In the genomic region with DNA sequence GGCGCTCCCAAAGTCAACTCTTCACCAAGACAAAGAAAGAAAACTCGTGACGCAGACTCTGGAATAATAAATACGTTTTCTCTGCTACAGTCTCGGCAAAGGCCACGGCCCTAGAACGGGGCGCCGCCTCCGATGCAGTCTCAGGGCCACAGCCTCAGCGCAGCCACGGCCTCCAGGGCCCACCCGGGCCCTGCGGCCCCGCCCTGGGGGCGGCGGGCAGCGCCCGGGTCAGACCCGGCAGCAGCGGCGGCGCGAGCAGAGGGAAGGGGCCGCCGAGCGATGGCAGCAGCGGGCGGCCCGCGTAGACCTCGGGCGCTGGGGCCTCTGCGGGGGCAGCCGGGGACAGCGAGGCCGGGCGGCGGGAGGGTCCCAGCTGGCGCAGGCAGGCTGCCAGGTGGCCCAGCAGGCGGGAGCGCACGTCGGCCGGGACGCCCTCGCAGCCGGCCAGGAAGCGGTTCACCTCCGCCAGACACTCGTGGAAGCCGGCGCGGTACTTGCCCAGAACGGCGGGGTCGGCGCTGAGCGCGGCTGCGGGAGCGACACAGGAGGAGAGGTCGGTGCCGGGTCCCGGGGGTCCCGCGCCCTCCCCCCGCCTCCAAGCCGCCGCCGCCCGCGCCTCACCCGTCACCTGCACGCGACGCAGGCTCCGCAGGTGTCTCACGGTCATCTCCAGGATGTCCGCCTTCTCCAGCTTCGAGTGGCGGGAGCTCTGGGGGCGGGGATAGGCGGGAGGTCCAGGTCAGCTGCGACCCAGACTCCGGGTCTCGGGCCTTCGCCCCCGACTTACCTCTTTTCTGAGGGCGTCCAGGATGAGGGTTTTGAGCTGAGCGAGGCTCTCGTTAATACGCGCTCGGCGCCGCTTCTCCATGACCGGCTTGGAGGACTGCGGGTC, we compare ENCODE assay signal across 9 cellular contexts. TPM values are rescaled to one million over a fixed set of nuclear protein-coding genes. Genes with fewer than 3 reads are reported as not detected.
DNase-seq lines count a peak whose midpoint lies in the region; ATAC-seq, FAIRE-seq and TF ChIP-seq lines count a peak whose summit lies in the region.
"Had no signal": no experiment of that assay in that cellular context is flagged by ENCODE, and none has a peak within 500 bp of the region (broad histone marks: within the 10 kb centered on the region; RNA-seq: fewer than 3 reads in every experiment).

No MANE protein-coding gene starts in this region.

- peak overlapping the region; percentile 42 for H3K27ac ChIP-seq in astrocyte (ENCODE audit: low read depth, low read length)

- DNase-seq in AG10803 (ENCODE audit: low read depth) (no peak), HFF-Myc (ENCODE audit: extremely low read depth, low read depth) (no peak), astrocyte (ENCODE audit: low read depth) (no peak), immature natural killer cell (peak; percentile 37 to 54 (median 52)), HTR-8/SVneo (ENCODE audit: insufficient read length, low spot score) (no peak)
- peak; percentile 35 for DNase-seq in stimulated activated naive CD8-positive, alpha-beta T cell treated with anti-CD3 and anti-CD28 coated beads, Interleukin-15, Interleukin-2, amounts not matched to agents 100 U/mL and 50 U/mL, for 24 hours
- no peak for DNase-seq in stimulated activated CD4-positive, alpha-beta T cell treated with anti-CD3 and anti-CD28 coated beads, Interleukin-1b, Interleukin-23, amount 100 ng/mL, for 48 hours

- no peaks in the 10 kb centered on the region for H3K27me3 Mint-ChIP-seq in astrocyte (ENCODE audit: low read depth, unreplicated experiment)
- H3K27me3 Mint-ChIP-seq in immature natural killer cell (ENCODE audit: low read depth in 3 of 3) = peaks cover 14 to 30% (median 18%) of the 10 kb centered on the region in 3 donors

- no peak overlapping the region for H2AFZ ChIP-seq in astrocyte (ENCODE audit: low read depth, low read length)

- peaks cover 14% of the 10 kb centered on the region for H3K4me1 ChIP-seq in astrocyte (ENCODE audit: insufficient read depth, low read length)

- peak overlapping the region; percentile 95 for H3K4me2 ChIP-seq in astrocyte (ENCODE audit: low read length)

- H3K9me3 Mint-ChIP-seq in astrocyte (ENCODE audit: unreplicated experiment) = no peaks in the 10 kb centered on the region
- peaks cover 0 to 2% (median 0%) of the 10 kb centered on the region in 6 donors for H3K9me3 Mint-ChIP-seq in immature natural killer cell

- H3K4me3 Mint-ChIP-seq in astrocyte (ENCODE audit: unreplicated experiment) (peak overlapping the region; percentile 79), immature natural killer cell (peak overlapping the region in 4 of 5 donors; percentile 42 to 61 (median 45))

- H3K4me3 ChIP-seq in AG10803 (ENCODE audit: low read length) (peak overlapping the region; percentile 66), HFF-Myc (replicated peaks; ENCODE audit: low read depth, low read length) (peak overlapping the region; percentile 24), astrocyte (ENCODE audit: insufficient read depth, low read depth, low read length) (peak overlapping the region; percentile 59)

- ATAC-seq in stimulated activated naive CD8-positive, alpha-beta T cell treated with anti-CD3 and anti-CD28 coated beads, Interleukin-15, Interleukin-2, amounts not matched to agents 100 U/mL and 50 U/mL, for 24 hours = peak; percentile 8
- no peak for ATAC-seq in GM19452 (IDR thresholded peaks at IDR 0.05; ENCODE audit: unreplicated experiment)

- H3K4me1 Mint-ChIP-seq in astrocyte (ENCODE audit: low read depth, unreplicated experiment) (peaks cover 9% of the 10 kb centered on the region), immature natural killer cell (peaks cover 6 to 8% of the 10 kb centered on the region in 2 donors)

- no peaks in the 10 kb centered on the region for H3K79me2 ChIP-seq in astrocyte (ENCODE audit: insufficient read depth, low read length)

- no peaks in the 10 kb centered on the region for H3K27me3 ChIP-seq in astrocyte (ENCODE audit: insufficient read depth, low read length)

- no peak for FAIRE-seq in astrocyte (lab: Jason Lieb, UNC)
- no peak for FAIRE-seq in HTR-8/SVneo (lab: Jason Lieb, UNC)
- FAIRE-seq: colon had no signal

- H3K27ac Mint-ChIP-seq in astrocyte (ENCODE audit: unreplicated experiment) (no peak overlapping the region), immature natural killer cell (peak overlapping the region in 2 of 6 donors; percentile 32 to 36)

- peaks cover 8% of the 10 kb centered on the region for H3K36me3 Mint-ChIP-seq in astrocyte (ENCODE audit: low read depth, unreplicated experiment)
- H3K36me3 Mint-ChIP-seq in immature natural killer cell = no peaks in the 10 kb centered on the region

- H3K9ac ChIP-seq in astrocyte (ENCODE audit: low read length) = peak overlapping the region; percentile 97

- H3K9me3 ChIP-seq in astrocyte (ENCODE audit: insufficient read depth, low read depth, low read length) = no peaks in the 10 kb centered on the region

- H4K20me1 ChIP-seq in astrocyte (ENCODE audit: insufficient read depth, low read length) = peaks cover 27% of the 10 kb centered on the region

- TF ChIP-seq CTCF in AG10803 (conservative IDR thresholded peaks at IDR 0.05; ENCODE audit: low read length) (no peak), HFF-Myc (IDR thresholded peaks at IDR 0.05; ENCODE audit: low read depth, low read length, missing control alignments) (no peak), astrocyte (IDR thresholded peaks at IDR 0.05; ENCODE audit: insufficient read depth, low read depth, low read length) (no peak)

- no peaks in the 10 kb centered on the region for H3K36me3 ChIP-seq in astrocyte (ENCODE audit: insufficient read depth, low read length)

RNA-seq across cellular contexts. Expression of gene HES4, which starts 0.7 kb away (rescaled TPM):
- total RNA-seq in astrocyte = 149 and 169 TPM in 2 replicates
- 1 to 10 TPM; 2.3 to 7.7 (median 2.4) TPM for polyA plus RNA-seq in immature natural killer cell

RNA-seq across cellular contexts. Expression of gene ISG15, which starts 14.1 kb away (rescaled TPM):
- total RNA-seq in astrocyte = 1,830 and 1,896 TPM in 2 replicates
- polyA plus RNA-seq in immature natural killer cell = 100 to 1,000 TPM; 304 to 360 (median 354) TPM

RNA-seq across cellular contexts. Expression of gene PERM1, which starts 17.3 kb away (rescaled TPM):
- 0.20 TPM in 1 of 2 replicates, not detected in the other for total RNA-seq in astrocyte
- polyA plus RNA-seq in immature natural killer cell = not detected

RNA-seq across cellular contexts. Expression of gene AGRN, which starts 20.8 kb away (rescaled TPM):
- 589 and 603 TPM in 2 replicates for total RNA-seq in astrocyte
- under 1 TPM in 1 of 3 donors, not detected in 2; 0.87 TPM for polyA plus RNA-seq in immature natural killer cell

RNA-seq across cellular contexts. Expression of gene PLEKHN1, which starts 32.9 kb away (rescaled TPM):
- total RNA-seq in astrocyte = 2.1 and 2.4 TPM in 2 replicates
- 1 to 10 TPM in 1 of 3 donors, under 1 TPM in 2; 0.14 to 2.2 (median 0.68) TPM for polyA plus RNA-seq in immature natural killer cell

Comparison
In these comparisons a context has a peak if more than half of its experiments do, and no peak if none do; other contexts are left out.
1. DNase-seq: peak in immature natural killer cell (3 of 3) and stimulated activated naive CD8-positive, alpha-beta T cell treated with anti-CD3 and anti-CD28 coated beads, Interleukin-15, Interleukin-2, amounts not matched to agents 100 U/mL and 50 U/mL, for 24 hours (single experiment); none in AG10803 (single experiment), HFF-Myc (single experiment), astrocyte (single experiment), stimulated activated CD4-positive, alpha-beta T cell treated with anti-CD3 and anti-CD28 coated beads, Interleukin-1b, Interleukin-23, amount 100 ng/mL, for 48 hours (single experiment) and HTR-8/SVneo (single experiment).
2. Peak in every context shown above with its lines, with median percentiles within 50 percentile points of each other: H3K4me3 ChIP-seq.